16 cellular contexts compared by ENCODE assay signal in the genomic region with DNA sequence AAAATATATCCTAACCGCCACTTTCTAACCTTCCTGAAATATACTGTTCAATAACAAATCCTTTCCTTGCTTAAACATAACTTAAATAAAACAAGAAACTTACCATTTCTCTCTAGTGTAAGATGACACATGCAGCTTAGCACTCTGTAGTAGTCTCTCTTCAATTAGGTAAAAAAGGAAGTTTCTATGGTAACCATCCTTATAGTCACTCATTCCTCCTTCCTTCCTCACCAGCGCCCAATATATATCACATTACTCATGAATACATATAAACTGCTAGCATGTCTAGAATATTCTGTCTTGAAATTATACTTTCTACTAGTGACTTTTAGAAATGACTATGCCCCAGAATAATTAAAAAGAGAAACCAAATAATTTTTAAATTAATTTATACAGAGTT.
A peak's percentile ranks its signal among the peaks of the same experiment; 100 is the strongest.
DNase-seq lines count a peak whose midpoint lies in the region; ATAC-seq and TF ChIP-seq lines count a peak whose summit lies in the region.
"Had no signal": no experiment of that assay in that cellular context is flagged by ENCODE, and none has a peak within 500 bp of the region (broad histone marks: within the 10 kb centered on the region; RNA-seq: fewer than 3 reads in every experiment).

No MANE protein-coding gene starts in this region.

- H2AFZ ChIP-seq in PC-3 (ENCODE audit: low read length), result no peak overlapping the region
- H2AFZ ChIP-seq in hepatocyte, result no peak overlapping the region

- no peak overlapping the region for H3K4me3 ChIP-seq in PC-3 (ENCODE audit: low read length)
- no peak overlapping the region for H3K4me3 ChIP-seq in epithelial cell of esophagus (ENCODE audit: low read length)
- H3K4me3 ChIP-seq in retinal pigment epithelial cell (ENCODE audit: low read length), result no peak overlapping the region
- H3K4me3 ChIP-seq in hepatocyte, result no peak overlapping the region
- H3K4me3 ChIP-seq: heart left ventricle, left ventricle myocardium inferior had no signal

- POLR2A ChIA-PET in PC-3 (lab: Charles Lee; ENCODE audit: unreplicated experiment), result no interaction called here
- POLR2A ChIA-PET in GM10248 (lab: Yijun Ruan, JAX), result no interaction called here

- H3K27me3 ChIP-seq in PC-3 (ENCODE audit: low read length) (peaks cover 29% of the 10 kb centered on the region), hepatocyte (no peaks in the 10 kb centered on the region)
- H3K27me3 ChIP-seq: heart left ventricle had no signal

- H3K4me1 ChIP-seq in PC-3 (ENCODE audit: insufficient read depth, low read length), result no peaks in the 10 kb centered on the region
- H3K4me1 ChIP-seq in hepatocyte (ENCODE audit: insufficient read depth), result no peaks in the 10 kb centered on the region
- H3K4me1 ChIP-seq: heart left ventricle, left ventricle myocardium inferior had no signal

- TF ChIP-seq CTCF in PC-3 (conservative IDR thresholded peaks at IDR 0.05; ENCODE audit: low read depth, low read length) (no peak), epithelial cell of esophagus (IDR thresholded peaks at IDR 0.05; ENCODE audit: insufficient read depth, low read depth, low read length, missing control alignments) (no peak), retinal pigment epithelial cell (conservative IDR thresholded peaks at IDR 0.05; ENCODE audit: low read depth, low read length) (no peak), hepatocyte (IDR thresholded peaks at IDR 0.05; ENCODE audit: poor library complexity) (no peak), GM10248 (IDR thresholded peaks at IDR 0.05; ENCODE audit: control extremely low read depth, extremely low read depth, low read depth, missing control alignments) (no peak)

- CTCF ChIA-PET in PC-3 (lab: Charles Lee), result no interaction called here
- CTCF ChIA-PET in GM10248 (lab: Yijun Ruan, JAX), result no interaction called here

- H3K36me3 ChIP-seq in PC-3 (ENCODE audit: low read depth, low read length), result no peaks in the 10 kb centered on the region
- no peaks in the 10 kb centered on the region for H3K36me3 ChIP-seq in hepatocyte (replicated peaks; ENCODE audit: insufficient read depth, low read depth)
- H3K36me3 ChIP-seq: heart left ventricle, left ventricle myocardium inferior had no signal

- 87% methylated on average over 2 of the region's 2 CpGs for WGBS in hepatocyte (ENCODE audit: low lambda C conversion rate, missing lambda C conversion rate)

- no TSS peak for BruUV-seq in PC-3 (replicated peaks; lab: Mats Ljungman, UMichigan)

- H3K9me3 ChIP-seq in PC-3 (ENCODE audit: low read length) (no peaks in the 10 kb centered on the region), hepatocyte (ENCODE audit: low read depth) (no peaks in the 10 kb centered on the region)
- H3K9me3 ChIP-seq: heart left ventricle, left ventricle myocardium inferior had no signal

- H3K9ac ChIP-seq in PC-3 (ENCODE audit: low read length), result no peak overlapping the region

- H3K27ac ChIP-seq in PC-3 (ENCODE audit: low read length) (no peak overlapping the region), hepatocyte (no peak overlapping the region)
- H3K27ac ChIP-seq: heart left ventricle, left ventricle myocardium inferior had no signal

- no peak for ATAC-seq in PC-3
- no peak for ATAC-seq in HG03108 (IDR thresholded peaks at IDR 0.05; ENCODE audit: unreplicated experiment)
- ATAC-seq: heart left ventricle had no signal

- H3K4me2 ChIP-seq in PC-3 (ENCODE audit: low read length) (no peak overlapping the region), hepatocyte (no peak overlapping the region)

- H3K79me2 ChIP-seq in PC-3 (ENCODE audit: low read length) (no peaks in the 10 kb centered on the region), hepatocyte (no peaks in the 10 kb centered on the region)

- no peaks in the 10 kb centered on the region for H3K9me2 ChIP-seq in PC-3 (replicated peaks; ENCODE audit: low read length)
- no peaks in the 10 kb centered on the region for H3K9me2 ChIP-seq in hepatocyte (replicated peaks; ENCODE audit: insufficient read depth)

- H3F3A ChIP-seq in PC-3 (ENCODE audit: low read length, unreplicated experiment), result no peaks in the 10 kb centered on the region

- intact Hi-C loops in PC-3 (cut with micrococcal nuclease), result no loop called here

- no peaks in the 10 kb centered on the region for H4K20me1 ChIP-seq in PC-3 (ENCODE audit: low read length)
- H4K20me1 ChIP-seq in hepatocyte (ENCODE audit: insufficient read depth, poor library complexity, severe bottlenecking), result no peaks in the 10 kb centered on the region

- peak; percentile 31 for DNase-seq in GM04503 (ENCODE audit: low read depth)
- DNase-seq in PC-3, result peak; percentile 22
- DNase-seq in epithelial cell of esophagus (ENCODE audit: low read depth), result peak; percentile 76
- DNase-seq in retinal pigment epithelial cell (ENCODE audit: low read depth), result peak; percentile 30
- DNase-seq in hepatocyte (ENCODE audit: low spot score), result no peak
- no peak for DNase-seq in H4 (ENCODE audit: low spot score)
- no peak for DNase-seq in GM10248 (ENCODE audit: extremely low spot score)
- DNase-seq: activated T-cell treated with anti-CD3 and anti-CD28 coated beads, Interleukin-2, amount 50 U/mL, for 48 hours; amygdala; CD8-positive, alpha-beta memory T cell; effector CD4-positive, alpha-beta T cell; heart left ventricle; left ventricle myocardium inferior; NCI-H187 treated with DMSO at 0.1 percent for 48 hours; T-helper 1 cell had no signal

Comparison
In these comparisons a context has a peak if more than half of its experiments do, and no peak if none do; other contexts are left out.
1. DNase-seq: peak in GM04503 (single experiment), PC-3 (single experiment), epithelial cell of esophagus (single experiment) and retinal pigment epithelial cell (single experiment); none in hepatocyte (single experiment), H4 (single experiment) and GM10248 (single experiment).